In the genomic region with DNA sequence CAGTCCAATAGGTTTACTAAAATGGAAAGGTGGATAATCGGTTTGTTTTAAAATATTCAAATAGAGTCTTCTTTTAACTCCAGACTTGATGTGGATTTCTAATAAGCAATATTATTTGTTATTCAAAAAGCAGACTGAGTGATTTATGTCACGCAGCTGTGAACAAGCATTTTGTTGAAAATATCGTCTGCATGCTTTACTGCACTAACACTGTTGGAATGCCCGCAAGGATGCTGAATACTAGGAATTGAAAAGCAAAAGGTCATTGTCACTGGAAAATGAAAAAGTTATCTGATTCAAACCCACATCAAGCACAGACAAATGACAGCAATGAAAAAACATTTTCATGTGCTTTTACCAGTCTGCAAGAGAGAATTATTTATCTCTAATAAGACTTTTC, we compare ENCODE assay signal across 28 cellular contexts.
"Had no signal": no experiment of that assay in that cellular context is flagged by ENCODE, and none has a peak within 500 bp of the region (broad histone marks: within the 10 kb centered on the region; RNA-seq: fewer than 3 reads in every experiment).

No MANE protein-coding gene starts in this region.

- H3K4me3 Mint-ChIP-seq: activated B cell treated with CpG ODN at 0.5 μM for 24 hours; activated CD4-positive, alpha-beta T cell treated with anti-CD3 and anti-CD28 coated beads for 36 hours; activated CD8-positive, alpha-beta memory T cell treated with anti-CD3 and anti-CD28 coated beads, Interleukin-2, amount 10 ng/mL, durations not matched to agents 7 days and 5 days; activated CD8-positive, alpha-beta T cell treated with anti-CD3 and anti-CD28 coated beads, Interleukin-2, amount 10 ng/mL, durations not matched to agents 7 days and 5 days; naive B cell; stimulated activated naive B cell treated with anti-CD40 and anti-IgM and Interleukin-4, amounts not matched to agents 10 μg/mL and 1 μg/mL and 100 μg/mL, for 72 hours had no signal

- H3K36me3 ChIP-seq: breast epithelium, gastrocnemius medialis, ovary, prostate gland, stomach, thyroid gland, upper lobe of right lung had no signal

- H3K36me3 Mint-ChIP-seq: activated CD8-positive, alpha-beta memory T cell treated with anti-CD3 and anti-CD28 coated beads, Interleukin-2, amount 10 ng/mL, durations not matched to agents 7 days and 5 days; activated naive CD4-positive, alpha-beta T cell treated with anti-CD3 and anti-CD28 coated beads, Interleukin-2, amount 50 U/mL, for 72 hours; naive B cell; stimulated activated naive B cell treated with anti-CD40 and anti-IgM and Interleukin-4, amounts not matched to agents 10 μg/mL and 1 μg/mL and 100 μg/mL, for 72 hours had no signal

- H3K27me3 ChIP-seq: breast epithelium, gastrocnemius medialis, ovary, stomach, thyroid gland, upper lobe of right lung had no signal

- H3K4me1 ChIP-seq: breast epithelium, gastrocnemius medialis, prostate gland, upper lobe of right lung had no signal

- DNase-seq: activated B cell treated with CpG ODN at 0.5 μM for 24 hours; activated CD4-positive, alpha-beta T cell treated with anti-CD3 and anti-CD28 coated beads for 36 hours; activated CD8-positive, alpha-beta memory T cell treated with anti-CD3 and anti-CD28 coated beads, Interleukin-2, amount 10 ng/mL, durations not matched to agents 7 days and 5 days; activated CD8-positive, alpha-beta T cell treated with anti-CD3 and anti-CD28 coated beads, Interleukin-2, amount 10 ng/mL, durations not matched to agents 7 days and 5 days; activated naive CD4-positive, alpha-beta T cell; activated T-cell treated with anti-CD3 and anti-CD28 coated beads, Interleukin-2, amount 50 U/mL, for 48 hours; central memory CD4-positive, alpha-beta T cell; effector CD4-positive, alpha-beta T cell; gastrocnemius medialis; glutamatergic neuron; left cardiac atrium; left ventricle myocardium superior; mucosa of descending colon; naive B cell; ovary; retina; stimulated activated CD4-positive, alpha-beta T cell treated with anti-CD3 and anti-CD28 coated beads, Interleukin-15, amount 100 ng/mL, for 24 hours; stimulated activated CD4-positive, alpha-beta T cell treated with anti-CD3 and anti-CD28 coated beads, Interleukin-2, amount 100 ng/mL, for 24 hours; stimulated activated naive B cell treated with anti-CD40 and anti-IgM and Interleukin-4, amounts not matched to agents 10 μg/mL and 1 μg/mL and 100 μg/mL, for 72 hours; stomach; T-helper 2 cell; thyroid gland; upper lobe of right lung had no signal

- H3K4me1 Mint-ChIP-seq: activated B cell treated with CpG ODN at 0.5 μM for 24 hours; activated CD8-positive, alpha-beta memory T cell treated with anti-CD3 and anti-CD28 coated beads, Interleukin-2, amount 10 ng/mL, durations not matched to agents 7 days and 5 days; naive B cell; stimulated activated naive B cell treated with anti-CD40 and anti-IgM and Interleukin-4, amounts not matched to agents 10 μg/mL and 1 μg/mL and 100 μg/mL, for 72 hours had no signal

- H3K4me3 ChIP-seq: breast epithelium, gastrocnemius medialis, mucosa of descending colon, ovary, prostate gland, stomach, thyroid gland, upper lobe of right lung had no signal

- H3K9me3 Mint-ChIP-seq: activated B cell treated with CpG ODN at 0.5 μM for 24 hours; activated naive CD4-positive, alpha-beta T cell treated with anti-CD3 and anti-CD28 coated beads, Interleukin-2, amount 50 U/mL, for 72 hours; naive B cell; stimulated activated naive B cell treated with anti-CD40 and anti-IgM and Interleukin-4, amounts not matched to agents 10 μg/mL and 1 μg/mL and 100 μg/mL, for 72 hours had no signal

- H3K9me3 ChIP-seq: breast epithelium, gastrocnemius medialis, mucosa of descending colon, ovary, prostate gland, stomach, thyroid gland, upper lobe of right lung had no signal

- H3K27ac ChIP-seq: breast epithelium, epithelial cell of prostate, gastrocnemius medialis, ovary, prostate gland, stomach, thyroid gland, upper lobe of right lung had no signal

- H3K27ac Mint-ChIP-seq: activated B cell treated with CpG ODN at 0.5 μM for 24 hours; activated CD4-positive, alpha-beta T cell treated with anti-CD3 and anti-CD28 coated beads for 36 hours; activated CD8-positive, alpha-beta memory T cell treated with anti-CD3 and anti-CD28 coated beads, Interleukin-2, amount 10 ng/mL, durations not matched to agents 7 days and 5 days; activated CD8-positive, alpha-beta T cell treated with anti-CD3 and anti-CD28 coated beads, Interleukin-2, amount 10 ng/mL, durations not matched to agents 7 days and 5 days; activated naive CD4-positive, alpha-beta T cell treated with anti-CD3 and anti-CD28 coated beads, Interleukin-2, amount 50 U/mL, for 72 hours; naive B cell; stimulated activated naive B cell treated with anti-CD40 and anti-IgM and Interleukin-4, amounts not matched to agents 10 μg/mL and 1 μg/mL and 100 μg/mL, for 72 hours had no signal

- ATAC-seq: activated CD4-positive, alpha-beta T cell treated with anti-CD3 and anti-CD28 coated beads for 36 hours; activated CD8-positive, alpha-beta memory T cell treated with anti-CD3 and anti-CD28 coated beads, Interleukin-2, amount 10 ng/mL, durations not matched to agents 7 days and 5 days; activated CD8-positive, alpha-beta T cell treated with anti-CD3 and anti-CD28 coated beads, Interleukin-2, amount 10 ng/mL, durations not matched to agents 7 days and 5 days; activated naive CD4-positive, alpha-beta T cell treated with anti-CD3 and anti-CD28 coated beads, Interleukin-2, amount 50 U/mL, for 72 hours; gastrocnemius medialis; left cardiac atrium; left ventricle myocardium superior; mucosa of descending colon; sciatic nerve; stimulated activated naive B cell treated with anti-CD40 and anti-IgM and Interleukin-4, amounts not matched to agents 10 μg/mL and 1 μg/mL and 100 μg/mL, for 72 hours; upper lobe of right lung had no signal
